9 cellular contexts compared by ENCODE assay signal in the genomic region with DNA sequence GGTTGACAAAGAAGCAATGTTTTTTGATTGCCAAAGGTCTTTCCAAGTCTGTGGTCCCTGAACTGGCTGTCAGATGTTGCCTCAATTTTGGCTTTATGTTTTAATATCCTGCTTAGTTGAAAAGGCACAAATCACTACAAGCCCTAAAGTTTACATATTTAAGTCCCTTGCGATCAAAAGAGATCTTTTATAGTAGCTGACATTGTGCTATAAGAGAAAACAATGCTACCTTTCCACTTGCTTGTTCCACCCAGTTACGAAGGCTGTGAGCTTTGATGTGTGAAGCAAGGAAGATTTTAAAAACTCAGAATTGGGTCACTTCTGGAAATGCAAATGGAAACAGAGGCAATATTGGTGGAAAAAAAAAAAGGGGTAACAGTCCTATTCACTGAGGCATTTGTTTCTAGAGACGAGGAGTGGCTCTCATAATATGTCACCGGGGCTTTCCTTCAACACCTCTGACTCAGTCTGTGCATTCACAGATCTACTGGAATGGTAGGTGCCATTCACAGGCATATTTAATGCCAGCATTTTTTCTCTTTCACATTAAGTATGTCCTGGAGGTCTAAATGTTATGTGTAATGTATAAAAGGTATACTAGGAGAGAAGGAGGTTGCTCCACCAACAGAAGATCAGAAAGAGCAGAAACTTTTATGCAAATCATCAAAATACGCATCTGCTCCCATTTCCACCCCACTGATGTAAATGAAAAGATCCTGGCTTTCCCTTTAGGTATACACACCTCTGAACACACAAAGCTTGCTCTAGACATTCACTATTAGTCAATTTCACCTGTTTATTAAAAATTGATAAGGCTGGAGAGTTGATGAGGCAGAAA.
DNase-seq lines count a peak whose midpoint lies in the region; ATAC-seq, FAIRE-seq and TF ChIP-seq lines count a peak whose summit lies in the region.
"Had no signal": no experiment of that assay in that cellular context is flagged by ENCODE, and none has a peak within 500 bp of the region (broad histone marks: within the 10 kb centered on the region; RNA-seq: fewer than 3 reads in every experiment).

No MANE protein-coding gene starts in this region.

- H3K36me3 ChIP-seq in left lung (no peaks in the 10 kb centered on the region), kidney (ENCODE audit: control insufficient read depth in 1 of 2, insufficient read depth in 2 of 2, low read length in 2 of 2) (no peaks in the 10 kb centered on the region)

- H3K9ac ChIP-seq in kidney (ENCODE audit: low read length in 2 of 2) = no peak overlapping the region

- intact Hi-C loops in left lung (cut with DNase I) = no loop called here
- intact Hi-C loops in kidney (cut with DNase I) = no loop called here

- FAIRE-seq in kidney (lab: Jason Lieb, UNC) = no peak
- FAIRE-seq: HepG2 had no signal

- H3K4me1 ChIP-seq in left lung (peaks cover 0 to 4% of the 10 kb centered on the region in 2 donors), kidney (ENCODE audit: control insufficient read depth in 1 of 2, insufficient read depth in 1 of 2, low read depth in 1 of 2, low read length in 2 of 2) (no peaks in the 10 kb centered on the region)

- peak; percentile 84 for ATAC-seq in GM18867 (IDR thresholded peaks at IDR 0.05; ENCODE audit: unreplicated experiment)
- ATAC-seq in GM21528 (IDR thresholded peaks at IDR 0.05; ENCODE audit: low FRiP score, unreplicated experiment) = peak; percentile 70
- peak; percentile 75 for ATAC-seq in HG03469 (IDR thresholded peaks at IDR 0.05; ENCODE audit: unreplicated experiment)
- peak; percentile 57 for ATAC-seq in left lung
- ATAC-seq: HepG2 had no signal

- H3K27ac ChIP-seq in left lung (peak overlapping the region; percentile 31 to 39), kidney (ENCODE audit: low read depth in 2 of 2, low read length in 2 of 2) (no peak overlapping the region)

- DNase-seq in left lung (no peak), NCI-H2107 treated with DMSO at 0.1 percent for 48 hours (lab: John Stamatoyannopoulos, UW; ENCODE audit: unreplicated experiment) (no peak), NCI-H524 treated with DMSO at 0.1 percent for 48 hours (lab: John Stamatoyannopoulos, UW) (no peak), GM03348 (ENCODE audit: low spot score) (no peak), kidney (no peak)

- H3K9me3 ChIP-seq in left lung (no peaks in the 10 kb centered on the region), kidney (ENCODE audit: control insufficient read depth in 1 of 2, low read length in 2 of 2) (no peaks in the 10 kb centered on the region)

- no peak overlapping the region for H3K4me3 ChIP-seq in left lung
- no peak overlapping the region for H3K4me3 ChIP-seq in kidney (ENCODE audit: low read length in 2 of 2)

- no peaks in the 10 kb centered on the region for H3K27me3 ChIP-seq in left lung

- TF ChIP-seq CTCF in left lung (IDR thresholded peaks at IDR 0.05) = no peak
- TF ChIP-seq CTCF in kidney (IDR thresholded peaks at IDR 0.05; ENCODE audit: borderline replicate concordance, extremely low read depth, insufficient read depth) = no peak

Comparison
In these comparisons a context has a peak if more than half of its experiments do, and no peak if none do; other contexts are left out.
1. H3K27ac ChIP-seq: peak in left lung (2 of 2); none in kidney (0 of 2).
2. Peak in every context shown above with its lines, with median percentiles within 50 percentile points of each other: ATAC-seq.